In the genomic region with DNA sequence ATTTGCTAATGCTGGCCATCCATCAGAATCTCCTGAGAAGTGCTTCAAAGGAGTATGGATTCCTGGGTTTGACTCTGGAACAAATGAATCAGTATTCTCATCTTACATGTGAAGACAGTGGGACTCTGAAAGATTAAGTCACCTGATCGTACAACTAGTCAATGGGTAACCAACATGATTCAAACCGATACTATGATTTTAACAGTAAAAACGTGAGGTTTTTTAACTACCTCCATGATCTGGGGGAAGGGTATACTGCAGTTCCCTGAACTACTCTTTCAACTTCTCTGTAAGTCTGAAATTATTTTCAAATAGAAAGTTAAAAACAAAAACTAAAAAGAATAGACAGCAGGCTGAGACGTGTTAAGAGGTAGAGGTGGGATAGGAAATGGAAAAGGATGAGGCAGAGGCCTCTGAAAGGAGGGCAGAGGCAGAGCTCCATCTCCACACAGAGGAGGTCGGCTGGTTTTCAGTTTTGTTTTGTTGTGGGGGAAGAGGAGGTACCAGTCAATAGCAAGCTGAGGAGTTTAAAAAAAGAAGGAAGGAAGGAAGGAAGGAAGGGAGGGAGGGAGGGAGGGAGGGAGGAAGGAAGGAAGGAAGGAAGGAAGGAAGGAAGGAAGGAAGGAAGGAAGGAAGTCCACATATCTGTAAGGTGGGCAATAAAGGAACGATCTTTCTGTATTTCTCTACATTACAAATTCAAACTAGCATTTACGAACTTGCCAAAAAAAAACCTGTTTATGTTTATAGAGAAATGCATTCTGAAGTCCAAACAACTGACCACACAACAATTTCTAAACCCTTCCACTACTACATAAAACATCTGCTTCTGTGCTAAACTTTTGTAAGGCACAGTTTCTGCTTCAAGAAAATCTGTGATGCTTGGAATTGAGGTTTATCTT, we compare ENCODE assay signal across 8 cellular contexts.
DNase-seq lines count a peak whose midpoint lies in the region; ATAC-seq and TF ChIP-seq lines count a peak whose summit lies in the region.

No MANE protein-coding gene starts in this region.

- TF ChIP-seq POLR2A in Peyer's patch (IDR thresholded peaks at IDR 0.05) = no peak

- peaks cover 0 to 9% (median 0%) of the 10 kb centered on the region in 4 donors for H3K4me1 ChIP-seq in Peyer's patch

- peak overlapping the region in 1 of 4 donors; percentile 5 for H3K27ac ChIP-seq in Peyer's patch

- no peak for TF ChIP-seq CTCF in Peyer's patch (IDR thresholded peaks at IDR 0.05)

- H3K27me3 ChIP-seq in Peyer's patch = no peaks in the 10 kb centered on the region

- no peaks in the 10 kb centered on the region for H3K9me3 ChIP-seq in Peyer's patch

- ATAC-seq in GM18868 (IDR thresholded peaks at IDR 0.05; ENCODE audit: unreplicated experiment) (peak; percentile 74), HG02642 (IDR thresholded peaks at IDR 0.05; ENCODE audit: poor library complexity, unreplicated experiment) (peak; percentile 84), sciatic nerve (no peak)

- H3K4me3 ChIP-seq in Peyer's patch = no peak overlapping the region

- intact Hi-C loops in sciatic nerve (cut with DNase I) = no loop called here

- DNase-seq in activated CD4-positive, alpha-beta T cell treated with anti-CD3 and anti-CD28 coated beads for 48 hours = peak; percentile 56
- peak; percentile 19 to 26 for DNase-seq in stimulated activated CD4-positive, alpha-beta T cell treated with anti-CD3 and anti-CD28 coated beads, Interleukin-15, amount 100 ng/mL, for 48 hours (ENCODE audit: low read depth in 2 of 2)
- DNase-seq in OCI-M2 (lab: John Stamatoyannopoulos, UW; ENCODE audit: unreplicated experiment) = no peak
- DNase-seq in sciatic nerve (ENCODE audit: low spot score) = no peak
- no peak for DNase-seq in Peyer's patch
- DNase-seq in NCI-H748 treated with DMSO at 0.1 percent for 48 hours (lab: John Stamatoyannopoulos, UW) = no peak

- no peaks in the 10 kb centered on the region for H3K36me3 ChIP-seq in Peyer's patch

Comparison
In these comparisons a context has a peak if more than half of its experiments do, and no peak if none do; other contexts are left out.
1. DNase-seq: peak in activated CD4-positive, alpha-beta T cell treated with anti-CD3 and anti-CD28 coated beads for 48 hours (single experiment) and stimulated activated CD4-positive, alpha-beta T cell treated with anti-CD3 and anti-CD28 coated beads, Interleukin-15, amount 100 ng/mL, for 48 hours (2 of 2); none in OCI-M2 (single experiment), sciatic nerve (single experiment), Peyer's patch (0 of 3) and NCI-H748 treated with DMSO at 0.1 percent for 48 hours (single experiment).